17 cellular contexts compared by ENCODE assay signal in genomic region chr17:83054518-83055125, GRCh38. TPM values are rescaled to one million over a fixed set of nuclear protein-coding genes. Genes with fewer than 3 reads are reported as not detected.
DNase-seq lines count a peak whose midpoint lies in the region; ATAC-seq and TF ChIP-seq lines count a peak whose summit lies in the region.
"Had no signal": no experiment of that assay in that cellular context is flagged by ENCODE, and none has a peak within 500 bp of the region (broad histone marks: within the 10 kb centered on the region; RNA-seq: fewer than 3 reads in every experiment).

No MANE protein-coding gene starts in this region.

- H4K20me1 ChIP-seq in IMR-90 (ENCODE audit: insufficient read depth, low read length), result 0 out of 2 replicates have a peak, but pooled peaks cover 3% of the 10 kb centered on the region

- H3K4me2 ChIP-seq in IMR-90 (ENCODE audit: low read depth, low read length), result no peak overlapping the region

- H4K91ac ChIP-seq in IMR-90 (ENCODE audit: insufficient read depth, low read depth, low read length), result no peak overlapping the region

- 0 out of 2 replicates have a peak overlapping the region, but pooled peaks have one; percentile 16 for H3K23ac ChIP-seq in IMR-90 (ENCODE audit: low read depth, low read length)

- no peaks in the 10 kb centered on the region for H3K36me3 ChIP-seq in CD4-positive, CD25-positive, alpha-beta regulatory T cell (ENCODE audit: control insufficient read depth, insufficient read depth, low read length)
- H3K36me3 ChIP-seq in IMR-90 (ENCODE audit: control insufficient read depth, insufficient read depth, low read length), result no peaks in the 10 kb centered on the region
- H3K36me3 ChIP-seq: BE2C, cardiac muscle cell had no signal

- H3K79me1 ChIP-seq in IMR-90 (ENCODE audit: low read depth in 1 of 2, low read length in 2 of 2), result peaks cover 6 to 16% of the 10 kb centered on the region in 2 experiments

- peak overlapping the region; percentile 20; the same call in 1 of the 2 replicates for H2BK20ac ChIP-seq in IMR-90 (ENCODE audit: low read depth, low read length)

- peak overlapping the region; percentile 81 for H2AK5ac ChIP-seq in IMR-90 (ENCODE audit: low read depth, low read length)

- DNase-seq in CD4-positive, CD25-positive, alpha-beta regulatory T cell, result no peak
- DNase-seq in IMR-90 (no peak), CD1c-positive myeloid dendritic cell (ENCODE audit: extremely low spot score) (no peak), dedifferentiated amniotic fluid mesenchymal stem cell (ENCODE audit: extremely low spot score) (no peak), AG20443 (ENCODE audit: low spot score) (no peak)
- peak; percentile 57 for DNase-seq in natural killer cell treated with Interleukin-12 subunit alpha and Interleukin-12 subunit beta and Interleukin-15 and Interleukin-18, amount 100 ng/mL, for 72 hours (ENCODE audit: low spot score)
- DNase-seq: activated CD4-positive, alpha-beta T cell treated with anti-CD3 and anti-CD28 coated beads, Interleukin-2, amount 50 U/mL, for 1 hour; activated naive CD4-positive, alpha-beta T cell treated with anti-CD3 and anti-CD28 coated beads, Interleukin-2, amount 50 U/mL, for 16 hours; BE2C; HCEC 1CT; mesenchymal stem cell; NCI-H1105 treated with DMSO at 0.1 percent for 48 hours; NK-92 treated with Interleukin-12 subunit alpha and Interleukin-12 subunit beta, amount 100 ng/mL, for 24 hours; SIG-M5 had no signal

- BruUV-seq in IMR-90 (replicated peaks; lab: Mats Ljungman, UMichigan), result no TSS peak

- no peaks in the 10 kb centered on the region for H3K9me3 ChIP-seq in CD4-positive, CD25-positive, alpha-beta regulatory T cell (ENCODE audit: control insufficient read depth in 2 of 2, low read length in 2 of 2)
- no peaks in the 10 kb centered on the region for H3K9me3 ChIP-seq in IMR-90 (ENCODE audit: control insufficient read depth, insufficient read depth, low read length)
- H3K9me3 ChIP-seq: BE2C had no signal

- in situ Hi-C loops in IMR-90 (cut with MboI; ENCODE audit: low sequenced_read_pairs), result no loop called here

- H3K9me1 ChIP-seq in IMR-90 (ENCODE audit: insufficient read depth, low read length), result peaks cover 18% of the 10 kb centered on the region

- no peak overlapping the region for H3K56ac ChIP-seq in IMR-90 (ENCODE audit: extremely low read depth, insufficient read depth, low read length)

- POLR2A ChIA-PET in IMR-90 (lab: Charles Lee; ENCODE audit: unreplicated experiment), result no interaction called here

- H2BK15ac ChIP-seq in IMR-90 (ENCODE audit: low read depth, low read length), result peak overlapping the region; percentile 90; the same call in 2 of the 3 replicates

- H3K14ac ChIP-seq in IMR-90 (replicated peaks; ENCODE audit: low read depth, low read length), result peak overlapping the region; percentile 40; the same call in 1 of the 2 replicates

- peak overlapping the region; percentile 52; the same call in 1 of the 2 replicates for H2BK120ac ChIP-seq in IMR-90 (ENCODE audit: low read depth, low read length)

- 96% methylated on average over 5 of the region's 13 CpGs; no CpG with 5 or more reads in 1 of the 2 experiments for WGBS in IMR-90 (ENCODE audit: extremely low coverage in 2 of 2, insufficient read length in 1 of 2), 2 experiments

- no peaks in the 10 kb centered on the region for H3K36me3 Mint-ChIP-seq in CD4-positive, CD25-positive, alpha-beta regulatory T cell
- peaks cover 6% of the 10 kb centered on the region for H3K36me3 Mint-ChIP-seq in dendritic cell treated with granulocyte-macrophage colony-stimulating factor and Interleukin-4, amounts not matched to agents 40 ng/mL and 50 ng/mL, for 4 days (ENCODE audit: low read depth)
- H3K36me3 Mint-ChIP-seq in natural killer cell treated with Interleukin-12 subunit alpha and Interleukin-12 subunit beta and Interleukin-15 and Interleukin-18, amount 100 ng/mL, for 72 hours, result no peaks in the 10 kb centered on the region

- peaks cover 20% of the 10 kb centered on the region for H3K4me1 ChIP-seq in CD4-positive, CD25-positive, alpha-beta regulatory T cell (ENCODE audit: control insufficient read depth, insufficient read depth, low read length, poor library complexity, severe bottlenecking)
- H3K4me1 ChIP-seq in IMR-90 (ENCODE audit: control insufficient read depth, insufficient read depth, low read length), result peaks cover 20% of the 10 kb centered on the region

- ATAC-seq in CD4-positive, CD25-positive, alpha-beta regulatory T cell (ENCODE audit: low read depth in 2 of 2), result no peak
- no peak for ATAC-seq in IMR-90 (ENCODE audit: low read depth)
- no peak for ATAC-seq in natural killer cell treated with Interleukin-12 subunit alpha and Interleukin-12 subunit beta and Interleukin-15 and Interleukin-18, amount 100 ng/mL, for 72 hours
- no peak for ATAC-seq in GM21381 (IDR thresholded peaks at IDR 0.05; ENCODE audit: unreplicated experiment)

- H2AK9ac ChIP-seq in IMR-90 (replicated peaks; ENCODE audit: low read depth, low read length, poor library complexity), result no peak overlapping the region

- H2BK5ac ChIP-seq in IMR-90 (ENCODE audit: low read depth, low read length, poor library complexity, severe bottlenecking), result no peak overlapping the region

- H3K27ac ChIP-seq in CD4-positive, CD25-positive, alpha-beta regulatory T cell (ENCODE audit: insufficient read depth, low read length, poor library complexity, severe bottlenecking), result peak overlapping the region; percentile 43
- H3K27ac ChIP-seq in IMR-90 (ENCODE audit: insufficient read depth, low read length), result no peak overlapping the region
- H3K27ac ChIP-seq: cardiac muscle cell had no signal

- H4K8ac ChIP-seq in IMR-90 (ENCODE audit: low read depth in 2 of 2, low read length in 2 of 2), result peak overlapping the region in 1 of 2 experiments; percentile 30; a peak in 1 of 4 replicates

- CTCF ChIA-PET in IMR-90 (lab: Yijun Ruan, JAX), result no interaction called here

- no peak overlapping the region for H2AFZ ChIP-seq in IMR-90 (replicated peaks; ENCODE audit: low read length, poor library complexity)

- no peak overlapping the region for H4K5ac ChIP-seq in IMR-90 (ENCODE audit: low read depth, low read length)

- TF ChIP-seq POLR2A in IMR-90 (IDR thresholded peaks at IDR 0.05; ENCODE audit: low read depth, low read length), result no peak

- H3K4me1 Mint-ChIP-seq in CD4-positive, CD25-positive, alpha-beta regulatory T cell, result peaks cover 5 to 33% (median 13%) of the 10 kb centered on the region in 4 donors
- H3K4me1 Mint-ChIP-seq in dendritic cell treated with granulocyte-macrophage colony-stimulating factor and Interleukin-4, amounts not matched to agents 40 ng/mL and 50 ng/mL, for 4 days (ENCODE audit: low read depth), result peaks cover 39% of the 10 kb centered on the region
- H3K4me1 Mint-ChIP-seq in natural killer cell treated with Interleukin-12 subunit alpha and Interleukin-12 subunit beta and Interleukin-15 and Interleukin-18, amount 100 ng/mL, for 72 hours (ENCODE audit: low read depth in 2 of 2), result peaks cover 15 to 23% of the 10 kb centered on the region in 2 donors

- peak overlapping the region in 1 of 4 donors; percentile 45 for H3K4me3 Mint-ChIP-seq in CD4-positive, CD25-positive, alpha-beta regulatory T cell
- no peak overlapping the region for H3K4me3 Mint-ChIP-seq in dendritic cell treated with granulocyte-macrophage colony-stimulating factor and Interleukin-4, amounts not matched to agents 40 ng/mL and 50 ng/mL, for 4 days
- peak overlapping the region; percentile 64 for H3K4me3 Mint-ChIP-seq in natural killer cell treated with Interleukin-12 subunit alpha and Interleukin-12 subunit beta and Interleukin-15 and Interleukin-18, amount 100 ng/mL, for 72 hours

- no peaks in the 10 kb centered on the region for H3K9me3 Mint-ChIP-seq in CD4-positive, CD25-positive, alpha-beta regulatory T cell
- no peaks in the 10 kb centered on the region for H3K9me3 Mint-ChIP-seq in dendritic cell treated with granulocyte-macrophage colony-stimulating factor and Interleukin-4, amounts not matched to agents 40 ng/mL and 50 ng/mL, for 4 days
- no peaks in the 10 kb centered on the region for H3K9me3 Mint-ChIP-seq in natural killer cell treated with Interleukin-12 subunit alpha and Interleukin-12 subunit beta and Interleukin-15 and Interleukin-18, amount 100 ng/mL, for 72 hours

- no peak overlapping the region for H3K9ac ChIP-seq in IMR-90 (ENCODE audit: low read depth, low read length)

- intact Hi-C loops in IMR-90 (cut with micrococcal nuclease), result no loop called here
- intact Hi-C loops in dendritic cell treated with granulocyte-macrophage colony-stimulating factor and Interleukin-4, amounts not matched to agents 40 ng/mL and 50 ng/mL, for 4 days (cut with micrococcal nuclease), result loop anchor here (5.0 kb wide), 1 partner anchor 92 kb away; no protein-coding TSS in a partner anchor

- dilution Hi-C loops in IMR-90 (cut with HindIII; ENCODE audit: low sequenced_read_pairs, unreplicated experiment), result no loop called here

- no peak for TF ChIP-seq CTCF in IMR-90 (conservative IDR thresholded peaks at IDR 0.05; ENCODE audit: low read depth, low read length)

- no peaks in the 10 kb centered on the region for H3K27me3 ChIP-seq in CD4-positive, CD25-positive, alpha-beta regulatory T cell (ENCODE audit: control insufficient read depth, insufficient read depth, low read length)
- no peaks in the 10 kb centered on the region for H3K27me3 ChIP-seq in IMR-90 (ENCODE audit: control insufficient read depth, insufficient read depth, low read length)
- H3K27me3 ChIP-seq: BE2C, cardiac muscle cell had no signal

- peak overlapping the region in 2 of 3 donors; percentile 82 to 91 for H3K27ac Mint-ChIP-seq in CD4-positive, CD25-positive, alpha-beta regulatory T cell
- peak overlapping the region; percentile 92 for H3K27ac Mint-ChIP-seq in dendritic cell treated with granulocyte-macrophage colony-stimulating factor and Interleukin-4, amounts not matched to agents 40 ng/mL and 50 ng/mL, for 4 days
- H3K27ac Mint-ChIP-seq in natural killer cell treated with Interleukin-12 subunit alpha and Interleukin-12 subunit beta and Interleukin-15 and Interleukin-18, amount 100 ng/mL, for 72 hours, result peak overlapping the region; percentile 83 to 91

- TF ChIP-seq RAD21 in IMR-90 (IDR thresholded peaks at IDR 0.05; ENCODE audit: low read length), result no peak

- H3K18ac ChIP-seq in IMR-90 (ENCODE audit: low read depth, low read length), result no peak overlapping the region

- H3K27me3 Mint-ChIP-seq in CD4-positive, CD25-positive, alpha-beta regulatory T cell, result peaks cover 4% of the 10 kb centered on the region
- H3K27me3 Mint-ChIP-seq in dendritic cell treated with granulocyte-macrophage colony-stimulating factor and Interleukin-4, amounts not matched to agents 40 ng/mL and 50 ng/mL, for 4 days, result peaks cover 7% of the 10 kb centered on the region
- H3K27me3 Mint-ChIP-seq in natural killer cell treated with Interleukin-12 subunit alpha and Interleukin-12 subunit beta and Interleukin-15 and Interleukin-18, amount 100 ng/mL, for 72 hours, result peaks cover 0 to 2% of the 10 kb centered on the region in 2 donors

- peak overlapping the region; percentile 8; the same call in 1 of the 2 replicates for H3K4ac ChIP-seq in IMR-90 (ENCODE audit: low read depth, low read length)

- H3K4me3 ChIP-seq in CD4-positive, CD25-positive, alpha-beta regulatory T cell (ENCODE audit: low read depth, low read length), result no peak overlapping the region
- H3K4me3 ChIP-seq in IMR-90 (ENCODE audit: insufficient read depth, low read depth, low read length), result no peak overlapping the region
- H3K4me3 ChIP-seq: cardiac muscle cell had no signal

RNA-seq across cellular contexts. Expression of gene METRNL, which starts 24.8 kb away (rescaled TPM):
- total RNA-seq in CD4-positive, CD25-positive, alpha-beta regulatory T cell, result 22.7 TPM
- 1 to 10 TPM in 1 of 4 donors, under 1 TPM in 3; 0.47 to 3.1 (median 0.74) TPM for polyA plus RNA-seq in CD4-positive, CD25-positive, alpha-beta regulatory T cell
- 17.9 and 21.4 TPM in 2 replicates for total RNA-seq in IMR-90 (2012; rRNA removed)
- polyA plus RNA-seq in IMR-90 (2012; rRNA removed), result 48.2 and 60.2 TPM in 2 replicates
- 73.7 and 167 TPM in 2 replicates for polyA plus RNA-seq in IMR-90 (2012; cell fraction: cytosol; rRNA removed)
- polyA plus RNA-seq in IMR-90 (2012; cell fraction: nucleus; rRNA removed; ENCODE audit: low replicate concordance), result 50.0 and 129 TPM in 2 replicates
- total RNA-seq in natural killer cell treated with Interleukin-12 subunit alpha and Interleukin-12 subunit beta and Interleukin-15 and Interleukin-18, amount 100 ng/mL, for 72 hours, result 100 to 1,000 TPM; 179 to 208 TPM
